Comparison of ENCODE assay signal across 14 cellular contexts in genomic region chr21:22120616-22121266, GRCh38.
DNase-seq lines count a peak whose midpoint lies in the region; ATAC-seq, FAIRE-seq and TF ChIP-seq lines count a peak whose summit lies in the region.
"Had no signal": no experiment of that assay in that cellular context is flagged by ENCODE, and none has a peak within 500 bp of the region (broad histone marks: within the 10 kb centered on the region; RNA-seq: fewer than 3 reads in every experiment).

No MANE protein-coding gene starts in this region.

- no peak overlapping the region for H3K4me2 ChIP-seq in MM.1S (ENCODE audit: low read depth, low read length)

- H3K79me2 ChIP-seq in MM.1S (ENCODE audit: low read length): no peaks in the 10 kb centered on the region

- no peak overlapping the region for H3K4me3 Mint-ChIP-seq in nephron progenitor cell
- H3K4me3 Mint-ChIP-seq: naive thymus-derived CD8-positive, alpha-beta T cell had no signal

- WGBS in small intestine, 3 donors: 80 to 85% (median 82%) methylated on average over 14 of the region's 14 CpGs

- no peaks in the 10 kb centered on the region for H3K4me1 Mint-ChIP-seq in nephron progenitor cell
- H3K4me1 Mint-ChIP-seq: naive thymus-derived CD8-positive, alpha-beta T cell had no signal

- no peak overlapping the region for H3K4me3 ChIP-seq in MM.1S (ENCODE audit: low read length)
- H3K4me3 ChIP-seq in astrocyte of the spinal cord (ENCODE audit: low read depth, low read length): no peak overlapping the region
- H3K4me3 ChIP-seq in kidney (ENCODE audit: low read length in 2 of 2): no peak overlapping the region
- H3K4me3 ChIP-seq in small intestine (ENCODE audit: low read depth in 1 of 2, low read length in 2 of 2): no peak overlapping the region

- H3K36me3 ChIP-seq in MM.1S (replicated peaks; ENCODE audit: insufficient read depth, low read length) (no peaks in the 10 kb centered on the region), kidney (ENCODE audit: control insufficient read depth in 1 of 2, insufficient read depth in 2 of 2, low read length in 2 of 2) (no peaks in the 10 kb centered on the region), small intestine (ENCODE audit: control insufficient read depth in 2 of 2, insufficient read depth in 2 of 2, low read length in 2 of 2) (no peaks in the 10 kb centered on the region)

- peaks cover 4% of the 10 kb centered on the region for H3K27me3 Mint-ChIP-seq in nephron progenitor cell (ENCODE audit: low read depth, poor library complexity)
- H3K27me3 Mint-ChIP-seq: naive thymus-derived CD8-positive, alpha-beta T cell had no signal

- no peak overlapping the region for H3K27ac Mint-ChIP-seq in nephron progenitor cell
- H3K27ac Mint-ChIP-seq: naive thymus-derived CD8-positive, alpha-beta T cell had no signal

- no peaks in the 10 kb centered on the region for H3F3A ChIP-seq in MM.1S (ENCODE audit: insufficient read depth, low read length)

- H3K4me1 ChIP-seq in MM.1S (ENCODE audit: low read length) (no peaks in the 10 kb centered on the region), kidney (ENCODE audit: control insufficient read depth in 1 of 2, insufficient read depth in 1 of 2, low read depth in 1 of 2, low read length in 2 of 2) (no peaks in the 10 kb centered on the region), small intestine (ENCODE audit: control insufficient read depth in 2 of 2, insufficient read depth in 1 of 2, low read depth in 1 of 2, low read length in 1 of 2) (no peaks in the 10 kb centered on the region)

- 0 out of 3 replicates have a peak, but pooled peaks have one; percentile 1 for TF ChIP-seq CTCF in GM12872 (IDR thresholded peaks at IDR 0.05; ENCODE audit: insufficient read depth, low read depth, low read length)
- TF ChIP-seq CTCF in MM.1S (IDR thresholded peaks at IDR 0.05; ENCODE audit: low read length): peak; percentile 34
- TF ChIP-seq CTCF in astrocyte of the spinal cord (IDR thresholded peaks at IDR 0.05; ENCODE audit: low read depth, low read length): peak; percentile 36
- TF ChIP-seq CTCF in nephron progenitor cell (IDR thresholded peaks at IDR 0.05): peak; percentile 28
- TF ChIP-seq CTCF in kidney (IDR thresholded peaks at IDR 0.05; ENCODE audit: borderline replicate concordance, extremely low read depth, insufficient read depth): no peak

- H3K36me3 Mint-ChIP-seq in nephron progenitor cell (ENCODE audit: low read depth): no peaks in the 10 kb centered on the region
- H3K36me3 Mint-ChIP-seq: naive thymus-derived CD8-positive, alpha-beta T cell had no signal

- H2AFZ ChIP-seq in MM.1S (ENCODE audit: low read length): no peak overlapping the region

- ATAC-seq in HG02870 (IDR thresholded peaks at IDR 0.05; ENCODE audit: unreplicated experiment): no peak
- ATAC-seq: naive thymus-derived CD8-positive, alpha-beta T cell had no signal

- H3K27me3 ChIP-seq in MM.1S (replicated peaks; ENCODE audit: insufficient read depth, low read length): no peaks in the 10 kb centered on the region
- H3K27me3 ChIP-seq in small intestine (ENCODE audit: control insufficient read depth in 2 of 2, insufficient read depth in 2 of 2, low read length in 2 of 2): no peaks in the 10 kb centered on the region

- H3K9me2 ChIP-seq in MM.1S (replicated peaks; ENCODE audit: insufficient read depth, low read length): no peaks in the 10 kb centered on the region

- no peak overlapping the region for H3K27ac ChIP-seq in MM.1S (ENCODE audit: low read length)
- H3K27ac ChIP-seq in kidney (ENCODE audit: low read depth in 2 of 2, low read length in 2 of 2): no peak overlapping the region
- H3K27ac ChIP-seq in small intestine (ENCODE audit: low read depth in 1 of 2, low read length in 1 of 2): no peak overlapping the region

- no peak for FAIRE-seq in kidney (lab: Jason Lieb, UNC)
- FAIRE-seq in small intestine (lab: Jason Lieb, UNC): no peak

- no peak overlapping the region for H3K9ac ChIP-seq in MM.1S (ENCODE audit: low read length)
- H3K9ac ChIP-seq in kidney (ENCODE audit: low read length in 2 of 2): no peak overlapping the region

- peaks cover 4% of the 10 kb centered on the region for H3K9me3 Mint-ChIP-seq in nephron progenitor cell

- H3K9me3 ChIP-seq in MM.1S (replicated peaks; ENCODE audit: insufficient read depth, low read length): no peaks in the 10 kb centered on the region
- no peaks in the 10 kb centered on the region for H3K9me3 ChIP-seq in kidney (ENCODE audit: control insufficient read depth in 1 of 2, low read length in 2 of 2)
- H3K9me3 ChIP-seq in small intestine (ENCODE audit: control insufficient read depth, low read depth): no peaks in the 10 kb centered on the region

- in situ Hi-C loops in astrocyte of the spinal cord (cut with HindIII; ENCODE audit: low sequenced_read_pairs): no loop called here

- DNase-seq in MM.1S (no peak), astrocyte of the spinal cord (ENCODE audit: low read depth, low spot score) (peak; percentile 6), nephron progenitor cell (peak; percentile 4), kidney (no peak), small intestine (no peak)
- DNase-seq in activated CD8-positive, alpha-beta memory T cell treated with anti-CD3 and anti-CD28 coated beads for 24 hours: no peak
- DNase-seq: activated CD4-positive, alpha-beta T cell treated with anti-CD3 and anti-CD28 coated beads for 48 hours; HCEC 1CT; hypothalamus; NCI-H1930; stimulated activated naive CD4-positive, alpha-beta T cell had no signal

- intact Hi-C loops in kidney (cut with DNase I): no loop called here

- H4K20me1 ChIP-seq in MM.1S (ENCODE audit: insufficient read depth, low read length): no peaks in the 10 kb centered on the region

Comparison
In these comparisons a context has a peak if more than half of its experiments do, and no peak if none do; other contexts are left out.
1. DNase-seq: peak in astrocyte of the spinal cord (single experiment) and nephron progenitor cell (single experiment); none in MM.1S (single experiment), kidney (single experiment), activated CD8-positive, alpha-beta memory T cell treated with anti-CD3 and anti-CD28 coated beads for 24 hours (single experiment) and small intestine (single experiment).